In genomic region chr3:18660059-18660458, GRCh38 we compare ENCODE assay signal across 23 cellular contexts.
DNase-seq lines count a peak whose midpoint lies in the region; ATAC-seq and TF ChIP-seq lines count a peak whose summit lies in the region.
"Had no signal": no experiment of that assay in that cellular context is flagged by ENCODE, and none has a peak within 500 bp of the region (broad histone marks: within the 10 kb centered on the region; RNA-seq: fewer than 3 reads in every experiment).

No MANE protein-coding gene starts in this region.

- intact Hi-C loops in left colon (cut with DNase I, micrococcal nuclease), result no loop called here

- H3K4me3 ChIP-seq in epithelial cell of esophagus (ENCODE audit: low read length), result no peak overlapping the region
- H3K4me3 ChIP-seq: MG63, SJSA1 had no signal

- peak overlapping the region; percentile 59 for H3K27ac Mint-ChIP-seq in activated T-cell treated with anti-CD3 and anti-CD28 coated beads, Interleukin-2, amount 50 U/mL, for 24 hours
- H3K27ac Mint-ChIP-seq: CD4-positive, alpha-beta memory T cell; IgD-negative memory B cell had no signal

- peaks cover 11% of the 10 kb centered on the region for H3K9me3 Mint-ChIP-seq in activated T-cell treated with anti-CD3 and anti-CD28 coated beads, Interleukin-2, amount 50 U/mL, for 24 hours

- ATAC-seq in GM18868 (IDR thresholded peaks at IDR 0.05; ENCODE audit: unreplicated experiment) (peak; percentile 61), HG03565 (IDR thresholded peaks at IDR 0.05; ENCODE audit: unreplicated experiment) (peak; percentile 63), esophagus mucosa (no peak), left colon (no peak)
- ATAC-seq: HCT116, Panc1 had no signal

- TF ChIP-seq CTCF in epithelial cell of esophagus (IDR thresholded peaks at IDR 0.05; ENCODE audit: insufficient read depth, low read depth, low read length, missing control alignments), result no peak

- DNase-seq in activated T-cell treated with anti-CD3 and anti-CD28 coated beads, Interleukin-2, amount 50 U/mL, for 24 hours, result no peak
- no peak for DNase-seq in activated T-cell treated with anti-CD3 and anti-CD28 coated beads, Interleukin-2, amount 50 U/mL, for 1 hour
- DNase-seq in epithelial cell of esophagus (ENCODE audit: low read depth), result peak; percentile 2
- DNase-seq in NCI-H774 (lab: John Stamatoyannopoulos, UW), result no peak
- no peak for DNase-seq in left colon
- DNase-seq: CD4-positive, alpha-beta memory T cell; DMS153; GDM1; GOT3; Kasumi-1; MG63; NCI-H1048; NCI-H1436 treated with DMSO at 0.1 percent for 48 hours; NCI-H2029; NCI-H345; NCI-H524 treated with DMSO at 0.1 percent for 48 hours had no signal

- H3K4me1 Mint-ChIP-seq in activated T-cell treated with anti-CD3 and anti-CD28 coated beads, Interleukin-2, amount 50 U/mL, for 24 hours (ENCODE audit: low read depth), result peaks cover 67% of the 10 kb centered on the region

- H3K27me3 Mint-ChIP-seq in activated T-cell treated with anti-CD3 and anti-CD28 coated beads, Interleukin-2, amount 50 U/mL, for 24 hours, result no peaks in the 10 kb centered on the region
- H3K27me3 Mint-ChIP-seq: CD4-positive, alpha-beta memory T cell; IgD-negative memory B cell had no signal

- no peak overlapping the region for H3K4me3 Mint-ChIP-seq in activated T-cell treated with anti-CD3 and anti-CD28 coated beads, Interleukin-2, amount 50 U/mL, for 24 hours
- H3K4me3 Mint-ChIP-seq: CD4-positive, alpha-beta memory T cell had no signal

- peaks cover 10% of the 10 kb centered on the region for H3K36me3 Mint-ChIP-seq in activated T-cell treated with anti-CD3 and anti-CD28 coated beads, Interleukin-2, amount 50 U/mL, for 24 hours (ENCODE audit: low read depth)
- H3K36me3 Mint-ChIP-seq: CD4-positive, alpha-beta memory T cell had no signal

Comparison
In these comparisons a context has a peak if more than half of its experiments do, and no peak if none do; other contexts are left out.
1. ATAC-seq: peak in GM18868 (single experiment) and HG03565 (single experiment); none in esophagus mucosa (single experiment) and left colon (single experiment).